Comparison of ENCODE assay signal across 1 cellular context in genomic region chr10:29859521-29860130, GRCh38.
TF ChIP-seq lines count a peak whose summit lies in the region.

No MANE protein-coding gene starts in this region.

TF ChIP-seq in SK-N-SH treated with all-trans-retinoic acid at 6 μM for 48 hours, 23 proteins besides CTCF, POLR2A, EP300 and RAD21 (continued from another document):
- TF ChIP-seq, protein P1, sequence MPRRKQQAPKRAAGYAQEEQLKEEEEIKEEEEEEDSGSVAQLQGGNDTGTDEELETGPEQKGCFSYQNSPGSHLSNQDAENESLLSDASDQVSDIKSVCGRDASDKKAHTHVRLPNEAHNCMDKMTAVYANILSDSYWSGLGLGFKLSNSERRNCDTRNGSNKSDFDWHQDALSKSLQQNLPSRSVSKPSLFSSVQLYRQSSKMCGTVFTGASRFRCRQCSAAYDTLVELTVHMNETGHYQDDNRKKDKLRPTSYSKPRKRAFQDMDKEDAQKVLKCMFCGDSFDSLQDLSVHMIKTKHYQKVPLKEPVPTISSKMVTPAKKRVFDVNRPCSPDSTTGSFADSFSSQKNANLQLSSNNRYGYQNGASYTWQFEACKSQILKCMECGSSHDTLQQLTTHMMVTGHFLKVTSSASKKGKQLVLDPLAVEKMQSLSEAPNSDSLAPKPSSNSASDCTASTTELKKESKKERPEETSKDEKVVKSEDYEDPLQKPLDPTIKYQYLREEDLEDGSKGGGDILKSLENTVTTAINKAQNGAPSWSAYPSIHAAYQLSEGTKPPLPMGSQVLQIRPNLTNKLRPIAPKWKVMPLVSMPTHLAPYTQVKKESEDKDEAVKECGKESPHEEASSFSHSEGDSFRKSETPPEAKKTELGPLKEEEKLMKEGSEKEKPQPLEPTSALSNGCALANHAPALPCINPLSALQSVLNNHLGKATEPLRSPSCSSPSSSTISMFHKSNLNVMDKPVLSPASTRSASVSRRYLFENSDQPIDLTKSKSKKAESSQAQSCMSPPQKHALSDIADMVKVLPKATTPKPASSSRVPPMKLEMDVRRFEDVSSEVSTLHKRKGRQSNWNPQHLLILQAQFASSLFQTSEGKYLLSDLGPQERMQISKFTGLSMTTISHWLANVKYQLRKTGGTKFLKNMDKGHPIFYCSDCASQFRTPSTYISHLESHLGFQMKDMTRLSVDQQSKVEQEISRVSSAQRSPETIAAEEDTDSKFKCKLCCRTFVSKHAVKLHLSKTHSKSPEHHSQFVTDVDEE (CRISPR knock-in tag; IDR thresholded peaks at IDR 0.05), result no peak
- TF ChIP-seq SNAI2 (CRISPR knock-in tag; IDR thresholded peaks at IDR 0.05), result no peak
- TF ChIP-seq CSDC2 (CRISPR knock-in tag; IDR thresholded peaks at IDR 0.05), result no peak
- TF ChIP-seq GLIS3 (CRISPR knock-in tag; IDR thresholded peaks at IDR 0.05), result no peak
- TF ChIP-seq OSR1 (CRISPR knock-in tag; IDR thresholded peaks at IDR 0.05), result no peak
